In genomic region chr1:117976381-117976780, GRCh38 we compare ENCODE assay signal across 31 cellular contexts.
"Had no signal": no experiment of that assay in that cellular context is flagged by ENCODE, and none has a peak within 500 bp of the region (broad histone marks: within the 10 kb centered on the region; RNA-seq: fewer than 3 reads in every experiment).

No MANE protein-coding gene starts in this region.

- H3K9ac ChIP-seq: KMS-11 had no signal

- H3K4me3 ChIP-seq: PC-9, SJCRH30, SK-N-MC had no signal

- DNase-seq: activated CD4-positive, alpha-beta memory T cell treated with anti-CD3 and anti-CD28 coated beads, Interleukin-2, amount 10 ng/mL, durations not matched to agents 7 days and 5 days; activated CD4-positive, alpha-beta T cell treated with anti-CD3 and anti-CD28 coated beads for 1 hour; activated CD4-positive, alpha-beta T cell treated with anti-CD3 and anti-CD28 coated beads for 48 hours; activated CD4-positive, CD25-positive, alpha-beta regulatory T cell; activated CD8-positive, alpha-beta memory T cell treated with anti-CD3 and anti-CD28 coated beads for 24 hours; activated CD8-positive, alpha-beta memory T cell treated with anti-CD3 and anti-CD28 coated beads, Interleukin-2, amount 10 ng/mL, durations not matched to agents 7 days and 5 days; activated CD8-positive, alpha-beta memory T cell treated with anti-CD3 and anti-CD28 coated beads, Interleukin-2, amount 50 U/mL, for 48 hours; activated effector memory CD4-positive, alpha-beta T cell treated with anti-CD3 and anti-CD28 coated beads, Interleukin-2, amount 50 U/mL, for 16 hours; activated naive CD4-positive, alpha-beta T cell; activated naive CD4-positive, alpha-beta T cell treated with anti-CD3 and anti-CD28 coated beads, Interleukin-2, amount 50 U/mL, for 16 hours; activated naive CD8-positive, alpha-beta T cell treated with anti-CD3 and anti-CD28 coated beads for 36 hours; activated T-cell treated with anti-CD3 and anti-CD28 coated beads, Interleukin-2, amount 50 U/mL, for 72 hours; amniotic stem cell; aorta; caudate nucleus; MM.1S; MV-4-11; NCI-H1092; NCI-H1436 treated with DMSO at 0.1 percent for 48 hours; NCI-H1694 treated with DMSO at 0.1 percent for 48 hours; NCI-H2029; NCI-H345; NCI-H524 treated with DMSO at 0.1 percent for 48 hours; PC-9; SHP77; SJCRH30; T1000; WERI-Rb-1 had no signal

- H3K9me3 ChIP-seq: SJCRH30 had no signal

- ATAC-seq: activated CD8-positive, alpha-beta memory T cell treated with anti-CD3 and anti-CD28 coated beads, Interleukin-2, amount 10 ng/mL, durations not matched to agents 7 days and 5 days; activated T-cell treated with anti-CD3 and anti-CD28 coated beads, Interleukin-2, amount 50 U/mL, for 72 hours; activated T-helper 17 cell treated with anti-CD3 and anti-CD28 coated beads, Interleukin-2, amount 50 U/mL, for 72 hours had no signal

- H3K27ac ChIP-seq: KMS-11, PC-9, SJCRH30, SK-N-MC, WERI-Rb-1 had no signal

- H3K36me3 ChIP-seq: SJCRH30, WERI-Rb-1 had no signal

- H3K4me1 ChIP-seq: SJCRH30 had no signal

- H2AFZ ChIP-seq: PC-9 had no signal

- H3K4me2 ChIP-seq: KMS-11, PC-9 had no signal

- H3K27me3 ChIP-seq: SJCRH30 had no signal
